Comparison of ENCODE assay signal across 11 cellular contexts in the genomic region with DNA sequence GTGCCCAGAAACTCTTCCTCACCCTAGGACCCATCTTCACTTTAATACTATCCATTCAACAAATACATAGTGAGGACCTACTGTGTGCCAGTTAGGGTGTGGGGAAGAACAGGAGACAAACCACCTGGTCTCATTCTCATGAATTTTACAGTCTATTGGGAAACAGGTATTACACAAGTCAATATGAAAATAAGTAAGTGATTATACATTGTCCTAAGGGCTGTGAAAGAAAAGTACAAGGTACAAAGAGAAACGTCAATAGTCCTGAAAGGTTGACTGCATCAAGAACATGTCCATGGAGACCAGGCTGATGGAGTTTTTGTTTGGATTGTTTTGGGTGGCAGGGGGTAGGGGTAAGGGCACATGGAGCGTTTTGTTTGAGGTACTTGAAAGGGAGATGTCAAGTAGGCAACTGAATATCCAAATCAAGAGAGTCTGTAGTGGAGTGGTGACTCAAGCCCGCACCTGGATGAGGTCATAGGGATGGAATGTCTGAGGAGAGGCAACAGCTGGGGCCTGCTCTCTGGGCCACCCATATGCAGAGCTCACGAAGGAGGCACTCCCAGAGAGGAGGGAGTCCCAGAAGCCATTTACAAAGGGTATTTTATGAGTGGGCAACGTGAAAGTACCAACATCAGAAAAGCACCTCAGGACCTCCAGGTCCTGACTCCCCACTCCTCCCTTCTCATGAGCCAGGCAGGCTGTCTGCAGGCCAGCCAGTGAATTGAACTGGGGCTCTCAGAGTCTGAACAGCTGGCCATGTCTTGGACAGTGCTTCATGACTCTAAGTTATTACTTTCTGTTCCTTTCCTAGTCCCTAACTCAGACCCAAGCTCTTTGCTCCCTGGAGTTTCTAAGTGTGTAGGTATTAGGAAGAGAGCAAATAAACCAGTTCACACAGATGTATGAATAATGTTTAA.
A peak's percentile ranks its signal among the peaks of the same experiment; 100 is the strongest.
DNase-seq lines count a peak whose midpoint lies in the region; ATAC-seq and TF ChIP-seq lines count a peak whose summit lies in the region.
"Had no signal": no experiment of that assay in that cellular context is flagged by ENCODE, and none has a peak within 500 bp of the region (broad histone marks: within the 10 kb centered on the region; RNA-seq: fewer than 3 reads in every experiment).

No MANE protein-coding gene starts in this region.

- H3K36me3 Mint-ChIP-seq in Calu3 (ENCODE audit: insufficient read depth, unreplicated experiment) (peaks cover 14% of the 10 kb centered on the region), neural crest cell (ENCODE audit: low read depth) (peaks cover 15% of the 10 kb centered on the region)
- H3K36me3 Mint-ChIP-seq in stimulated activated effector memory CD8-positive, alpha-beta T cell treated with anti-CD3 and anti-CD28 coated beads, Interleukin-12 subunit alpha, Interleukin-12 subunit beta, amount 100 ng/mL, for 72 hours = no peaks in the 10 kb centered on the region

- peak overlapping the region; percentile 96 for H3K27ac ChIP-seq in epithelial cell of prostate
- H3K27ac ChIP-seq: SJSA1 had no signal

- H3K9me3 Mint-ChIP-seq in Calu3 (ENCODE audit: low read depth, unreplicated experiment) (no peaks in the 10 kb centered on the region), neural crest cell (peaks cover 5% of the 10 kb centered on the region)
- H3K9me3 Mint-ChIP-seq in stimulated activated effector memory CD8-positive, alpha-beta T cell treated with anti-CD3 and anti-CD28 coated beads, Interleukin-12 subunit alpha, Interleukin-12 subunit beta, amount 100 ng/mL, for 72 hours = no peaks in the 10 kb centered on the region

- DNase-seq in Calu3 (peak; percentile 85), NCI-H2107 treated with DMSO at 0.1 percent for 48 hours (lab: John Stamatoyannopoulos, UW; ENCODE audit: unreplicated experiment) (peak; percentile 90), epithelial cell of prostate (ENCODE audit: low read depth, low spot score) (peak; percentile 77), neural crest cell (ENCODE audit: low read depth, low spot score) (no peak), T-helper 2 cell (no peak), DMS114 treated with DMSO at 0.1 percent for 48 hours (lab: John Stamatoyannopoulos, UW; ENCODE audit: unreplicated experiment) (no peak)
- DNase-seq in stimulated activated effector memory CD8-positive, alpha-beta T cell treated with anti-CD3 and anti-CD28 coated beads, Interleukin-12 subunit alpha, Interleukin-12 subunit beta, amount 100 ng/mL, for 72 hours (ENCODE audit: low spot score in 2 of 2) = no peak
- no peak for DNase-seq in stimulated activated naive CD8-positive, alpha-beta T cell treated with anti-CD3 and anti-CD28 coated beads, Interleukin-15, Interleukin-2, amounts not matched to agents 100 U/mL and 50 U/mL, for 24 hours
- DNase-seq: activated effector memory CD4-positive, alpha-beta T cell treated with anti-CD3 and anti-CD28 coated beads, Interleukin-2, amount 50 U/mL, for 16 hours; BE2C had no signal

- peak overlapping the region; percentile 34 for H3K4me3 Mint-ChIP-seq in Calu3 (ENCODE audit: low read depth, unreplicated experiment)
- H3K4me3 Mint-ChIP-seq in neural crest cell = peak overlapping the region; percentile 39
- no peak overlapping the region for H3K4me3 Mint-ChIP-seq in stimulated activated effector memory CD8-positive, alpha-beta T cell treated with anti-CD3 and anti-CD28 coated beads, Interleukin-12 subunit alpha, Interleukin-12 subunit beta, amount 100 ng/mL, for 72 hours

- peaks cover 47% of the 10 kb centered on the region for H3K4me1 Mint-ChIP-seq in Calu3 (ENCODE audit: low read depth, unreplicated experiment)
- peaks cover 87% of the 10 kb centered on the region for H3K4me1 Mint-ChIP-seq in neural crest cell
- no peaks in the 10 kb centered on the region for H3K4me1 Mint-ChIP-seq in stimulated activated effector memory CD8-positive, alpha-beta T cell treated with anti-CD3 and anti-CD28 coated beads, Interleukin-12 subunit alpha, Interleukin-12 subunit beta, amount 100 ng/mL, for 72 hours

- intact Hi-C loops in Calu3 (cut with micrococcal nuclease; ENCODE audit: unreplicated experiment) = loop anchor here (5.0 to 10.0 kb wide), 5 partner anchors 54 to 214 kb away; no protein-coding TSS in a partner anchor

- CTCF ChIA-PET in Calu3 (lab: Charles Lee) = interaction anchor here (0.6 to 1.3 kb wide), 7 partner anchors 18 to 272 kb away, joined by 3 read pairs; no protein-coding TSS in a partner anchor

- no peak for ATAC-seq in stimulated activated effector memory CD8-positive, alpha-beta T cell treated with anti-CD3 and anti-CD28 coated beads, Interleukin-12 subunit alpha, Interleukin-12 subunit beta, amount 100 ng/mL, for 72 hours
- ATAC-seq in stimulated activated naive CD8-positive, alpha-beta T cell treated with anti-CD3 and anti-CD28 coated beads, Interleukin-15, Interleukin-2, amounts not matched to agents 100 U/mL and 50 U/mL, for 24 hours = no peak

- H3K27ac Mint-ChIP-seq in Calu3 (ENCODE audit: unreplicated experiment) (peak overlapping the region; percentile 86), neural crest cell (ENCODE audit: unreplicated experiment) (peak overlapping the region; percentile 13)
- H3K27ac Mint-ChIP-seq in stimulated activated effector memory CD8-positive, alpha-beta T cell treated with anti-CD3 and anti-CD28 coated beads, Interleukin-12 subunit alpha, Interleukin-12 subunit beta, amount 100 ng/mL, for 72 hours = no peak overlapping the region

- BruUV-seq in Calu3 (replicated peaks; lab: Mats Ljungman, UMichigan) = TSS peak; percentile 84

- TF ChIP-seq CTCF in Calu3 (IDR thresholded peaks at IDR 0.05; ENCODE audit: unreplicated experiment) (no peak), neural crest cell (conservative IDR thresholded peaks at IDR 0.05) (no peak)

- H3K27me3 Mint-ChIP-seq in Calu3 (ENCODE audit: unreplicated experiment) (no peaks in the 10 kb centered on the region), neural crest cell (ENCODE audit: low read depth) (no peaks in the 10 kb centered on the region)

Comparison
In these comparisons a context has a peak if more than half of its experiments do, and no peak if none do; other contexts are left out.
1. DNase-seq: peak in Calu3 (single experiment), NCI-H2107 treated with DMSO at 0.1 percent for 48 hours (single experiment) and epithelial cell of prostate (single experiment); none in neural crest cell (single experiment), stimulated activated effector memory CD8-positive, alpha-beta T cell treated with anti-CD3 and anti-CD28 coated beads, Interleukin-12 subunit alpha, Interleukin-12 subunit beta, amount 100 ng/mL, for 72 hours (0 of 2), T-helper 2 cell (0 of 5), DMS114 treated with DMSO at 0.1 percent for 48 hours (single experiment) and stimulated activated naive CD8-positive, alpha-beta T cell treated with anti-CD3 and anti-CD28 coated beads, Interleukin-15, Interleukin-2, amounts not matched to agents 100 U/mL and 50 U/mL, for 24 hours (single experiment).